ENCODE assay signal across 23 cellular contexts in the genomic region with DNA sequence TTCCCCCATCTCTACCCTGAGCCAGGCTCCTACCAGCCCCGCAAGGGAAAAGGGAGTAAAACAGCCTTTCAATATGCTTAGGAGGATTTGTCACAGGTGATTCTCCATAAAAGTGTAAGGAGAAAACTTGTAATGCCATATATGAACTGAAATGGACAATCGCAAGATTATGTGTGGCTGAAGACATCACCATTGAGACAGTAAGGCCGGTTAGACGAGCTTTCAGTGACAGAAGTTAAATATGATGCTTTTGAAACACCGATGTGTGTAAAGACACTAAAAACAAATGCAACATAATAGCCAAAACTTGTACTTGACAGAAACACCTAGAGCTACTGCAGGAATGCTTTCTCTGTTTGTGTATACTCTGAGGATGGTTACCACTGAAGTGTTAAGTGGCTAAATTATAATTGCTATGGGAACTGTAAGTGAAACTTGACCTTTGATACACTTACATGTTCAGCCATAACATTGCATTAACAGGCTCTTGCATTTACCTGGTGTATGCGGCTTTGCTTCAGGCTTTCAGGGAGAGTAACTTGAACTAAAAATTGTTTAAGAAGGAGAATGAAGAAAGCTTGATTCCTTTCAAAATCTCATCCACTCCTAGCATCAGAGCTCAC. TPM values are rescaled to one million over a fixed set of nuclear protein-coding genes. Genes with fewer than 3 reads are reported as not detected.
"Had no signal": no experiment of that assay in that cellular context is flagged by ENCODE, and none has a peak within 500 bp of the region (broad histone marks: within the 10 kb centered on the region; RNA-seq: fewer than 3 reads in every experiment).

No MANE protein-coding gene starts in this region.

- FAIRE-seq: keratinocyte had no signal

- H3K9me3 ChIP-seq: ovary, thyroid gland, uterus had no signal

- DNase-seq: activated B cell treated with CpG ODN at 0.5 μM for 24 hours; activated CD4-positive, alpha-beta memory T cell treated with anti-CD3 and anti-CD28 coated beads for 36 hours; activated CD4-positive, alpha-beta T cell treated with anti-CD3 and anti-CD28 coated beads for 4 hours; activated naive CD4-positive, alpha-beta T cell; activated naive CD8-positive, alpha-beta T cell treated with anti-CD3 and anti-CD28 coated beads for 36 hours; amniotic stem cell; foreskin fibroblast; glutamatergic neuron; hypothalamus; naive thymus-derived CD4-positive, alpha-beta T cell; ovary; stimulated activated CD4-positive, alpha-beta T cell treated with anti-CD3 and anti-CD28 coated beads, Interleukin-12 subunit alpha, Interleukin-12 subunit beta, amount 100 ng/mL, for 4 hours; stimulated activated CD4-positive, alpha-beta T cell treated with anti-CD3 and anti-CD28 coated beads, Interleukin-1b, Interleukin-23, amount 100 ng/mL, for 48 hours; stimulated activated CD8-positive, alpha-beta memory T cell treated with anti-CD3 and anti-CD28 coated beads, Interleukin-4, amount 100 ng/mL, for 48 hours; stimulated activated naive CD4-positive, alpha-beta T cell treated with Interleukin-2 at 50 U/mL for 16 hours; T-helper 1 cell; T-helper 9 cell; thyroid gland; uterus had no signal

- H3K9me3 Mint-ChIP-seq: activated B cell treated with CpG ODN at 0.5 μM for 24 hours; activated CD4-positive, alpha-beta memory T cell treated with anti-CD3 and anti-CD28 coated beads for 36 hours; activated naive CD8-positive, alpha-beta T cell treated with anti-CD3 and anti-CD28 coated beads for 36 hours; activated T-helper 17 cell treated with anti-CD3 and anti-CD28 coated beads, Interleukin-2, amount 50 U/mL, for 72 hours; memory B cell; naive thymus-derived CD4-positive, alpha-beta T cell had no signal

- H3K27ac Mint-ChIP-seq: activated B cell treated with CpG ODN at 0.5 μM for 24 hours; activated CD4-positive, alpha-beta memory T cell treated with anti-CD3 and anti-CD28 coated beads for 36 hours; activated naive CD8-positive, alpha-beta T cell treated with anti-CD3 and anti-CD28 coated beads for 36 hours; activated T-helper 17 cell treated with anti-CD3 and anti-CD28 coated beads, Interleukin-2, amount 50 U/mL, for 72 hours; memory B cell; naive thymus-derived CD4-positive, alpha-beta T cell had no signal

- H3K4me3 Mint-ChIP-seq: activated B cell treated with CpG ODN at 0.5 μM for 24 hours; activated CD4-positive, alpha-beta memory T cell treated with anti-CD3 and anti-CD28 coated beads for 36 hours; activated naive CD8-positive, alpha-beta T cell treated with anti-CD3 and anti-CD28 coated beads for 36 hours; activated T-helper 17 cell treated with anti-CD3 and anti-CD28 coated beads, Interleukin-2, amount 50 U/mL, for 72 hours; memory B cell; naive thymus-derived CD4-positive, alpha-beta T cell had no signal

- H3K4me3 ChIP-seq: ovary, thyroid gland, uterus had no signal

- H3K27ac ChIP-seq: epithelial cell of prostate, ovary, thyroid gland, uterus had no signal

- H3K27me3 Mint-ChIP-seq: activated B cell treated with CpG ODN at 0.5 μM for 24 hours; activated CD4-positive, alpha-beta memory T cell treated with anti-CD3 and anti-CD28 coated beads for 36 hours; activated T-helper 17 cell treated with anti-CD3 and anti-CD28 coated beads, Interleukin-2, amount 50 U/mL, for 72 hours had no signal

- H3K27me3 ChIP-seq: ovary, thyroid gland, uterus had no signal

- H3K4me1 ChIP-seq: thyroid gland, uterus had no signal

- ATAC-seq: activated T-helper 17 cell treated with anti-CD3 and anti-CD28 coated beads, Interleukin-2, amount 50 U/mL, for 72 hours; naive thymus-derived CD4-positive, alpha-beta T cell had no signal

- H3K4me1 Mint-ChIP-seq: activated B cell treated with CpG ODN at 0.5 μM for 24 hours; activated naive CD8-positive, alpha-beta T cell treated with anti-CD3 and anti-CD28 coated beads for 36 hours; activated T-helper 17 cell treated with anti-CD3 and anti-CD28 coated beads, Interleukin-2, amount 50 U/mL, for 72 hours; memory B cell had no signal

- H3K36me3 ChIP-seq: ovary, thyroid gland, uterus had no signal

- H3K36me3 Mint-ChIP-seq: activated CD4-positive, alpha-beta memory T cell treated with anti-CD3 and anti-CD28 coated beads for 36 hours; activated naive CD8-positive, alpha-beta T cell treated with anti-CD3 and anti-CD28 coated beads for 36 hours; memory B cell; naive thymus-derived CD4-positive, alpha-beta T cell had no signal

RNA-seq across cellular contexts. Expression of gene FAR2, which starts 42.3 kb away (rescaled TPM):
- total RNA-seq: activated B cell treated with CpG ODN at 0.5 μM for 24 hours had no signal
